In the genomic region with DNA sequence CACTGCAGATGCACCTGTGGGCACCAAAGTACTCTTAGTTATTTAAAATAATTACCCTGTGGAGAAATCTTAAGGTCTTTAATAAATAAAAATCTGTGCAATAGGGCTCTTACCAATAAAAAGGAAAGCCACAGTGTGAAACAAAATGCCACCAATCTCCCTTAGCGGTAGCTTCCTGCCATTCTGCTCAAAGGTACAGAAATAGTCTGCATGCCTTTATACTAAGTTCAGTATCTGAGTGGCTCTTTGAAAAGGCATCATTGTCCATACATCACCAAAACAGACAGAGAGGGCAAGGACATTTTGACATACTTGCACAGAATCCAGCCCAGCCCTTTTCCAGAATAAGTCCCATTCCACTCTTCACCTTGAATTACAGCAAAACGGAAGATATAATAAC, we compare ENCODE assay signal across 1 cellular context.
TF ChIP-seq lines count a peak whose summit lies in the region.

No MANE protein-coding gene starts in this region.

TF ChIP-seq in GM23338, 12 proteins besides CTCF, POLR2A, EP300 and RAD21 (continued from another document):
- TF ChIP-seq STAT1 (IDR thresholded peaks at IDR 0.05; ENCODE audit: unreplicated experiment) (no peak), POLR2AphosphoS5 (IDR thresholded peaks at IDR 0.05; ENCODE audit: low read depth) (no peak)
